In genomic region chr20:48797850-48798747, GRCh38 we compare ENCODE assay signal across 15 cellular contexts. TPM values are rescaled to one million over a fixed set of nuclear protein-coding genes. Genes with fewer than 3 reads are reported as not detected.
DNase-seq lines count a peak whose midpoint lies in the region; ATAC-seq and TF ChIP-seq lines count a peak whose summit lies in the region.
"Had no signal": no experiment of that assay in that cellular context is flagged by ENCODE, and none has a peak within 500 bp of the region (broad histone marks: within the 10 kb centered on the region; RNA-seq: fewer than 3 reads in every experiment).

No MANE protein-coding gene starts in this region.

- POLR2A ChIA-PET in naive thymus-derived CD8-positive, alpha-beta T cell (lab: Charles Lee) = interaction anchor here (0.5 to 1.7 kb wide), 6 partner anchors 9 to 1354 kb away, joined by 3 to 4 read pairs (median 3); no protein-coding TSS in a partner anchor

- no peak overlapping the region for H3K4me3 Mint-ChIP-seq in chondrocyte (ENCODE audit: unreplicated experiment)
- peak overlapping the region in 4 of 10 donors; percentile 1 to 52 (median 6) for H3K4me3 Mint-ChIP-seq in naive thymus-derived CD8-positive, alpha-beta T cell
- H3K4me3 Mint-ChIP-seq in HFFc6 = no peak overlapping the region
- H3K4me3 Mint-ChIP-seq: stimulated activated naive CD8-positive, alpha-beta T cell treated with anti-CD3 and anti-CD28 coated beads, Interleukin-15, amount 100 ng/mL, for 72 hours had no signal

- H3K4me2 ChIP-seq in BLaER1 treated with 17β-estradiol and CSF1 and Interleukin-3, amounts not matched to agents 10 nM and 100 nM = peak overlapping the region in 9 of 11 experiments; percentile 2 to 81 (median 42); a peak in 13 of 22 replicates
- H3K4me2 ChIP-seq: PC-9 had no signal

- DNase-seq in chondrocyte (ENCODE audit: low spot score) = peak; percentile 55
- DNase-seq in naive thymus-derived CD8-positive, alpha-beta T cell = no peak
- DNase-seq in HFFc6 = no peak
- no peak for DNase-seq in T-helper 1 cell
- no peak for DNase-seq in NCI-H2081 (lab: John Stamatoyannopoulos, UW)
- DNase-seq: dermis blood vessel endothelial cell; KBM-7; NCI-H1105 treated with DMSO at 0.1 percent for 48 hours; NCI-H446 treated with DMSO at 0.1 percent for 48 hours; PC-9; stimulated activated naive CD8-positive, alpha-beta T cell treated with anti-CD3 and anti-CD28 coated beads, Interleukin-15, amount 100 ng/mL, for 72 hours; WERI-Rb-1 had no signal

- peak overlapping the region in 2 of 11 experiments; percentile 15 to 28; a peak in 2 of 22 replicates for H3K9ac ChIP-seq in BLaER1 treated with 17β-estradiol and CSF1 and Interleukin-3, amounts not matched to agents 10 nM and 100 nM
- H3K9ac ChIP-seq in HUES6 (ENCODE audit: low read length) = peak overlapping the region; percentile 19

- no peak overlapping the region for H3K27ac Mint-ChIP-seq in chondrocyte (ENCODE audit: unreplicated experiment)
- H3K27ac Mint-ChIP-seq in naive thymus-derived CD8-positive, alpha-beta T cell = peak overlapping the region; percentile 57 to 90 (median 80)
- no peak overlapping the region for H3K27ac Mint-ChIP-seq in HFFc6

- H3K36me3 Mint-ChIP-seq in chondrocyte (ENCODE audit: low read depth) (no peaks in the 10 kb centered on the region), HFFc6 (ENCODE audit: low read depth) (no peaks in the 10 kb centered on the region)
- peaks cover 0 to 3% (median 0%) of the 10 kb centered on the region in 3 donors for H3K36me3 Mint-ChIP-seq in naive thymus-derived CD8-positive, alpha-beta T cell

- no peaks in the 10 kb centered on the region for H3K9me3 Mint-ChIP-seq in chondrocyte (ENCODE audit: low read depth)
- no peaks in the 10 kb centered on the region for H3K9me3 Mint-ChIP-seq in naive thymus-derived CD8-positive, alpha-beta T cell
- H3K9me3 Mint-ChIP-seq in HFFc6 = no peaks in the 10 kb centered on the region
- H3K9me3 Mint-ChIP-seq: stimulated activated naive CD8-positive, alpha-beta T cell treated with anti-CD3 and anti-CD28 coated beads, Interleukin-15, amount 100 ng/mL, for 72 hours had no signal

- H3K36me3 ChIP-seq in BLaER1 treated with 17β-estradiol and CSF1 and Interleukin-3, amounts not matched to agents 10 nM and 100 nM = peaks cover 0 to 21% (median 0%) of the 10 kb centered on the region in 11 experiments; a peak in 2 of 22 replicates
- no peaks in the 10 kb centered on the region for H3K36me3 ChIP-seq in HUES6 (ENCODE audit: control insufficient read depth, insufficient read depth, low read length)
- H3K36me3 ChIP-seq: WERI-Rb-1 had no signal

- H3K4me1 Mint-ChIP-seq in chondrocyte (ENCODE audit: low read depth) (peaks cover 9% of the 10 kb centered on the region), HFFc6 (ENCODE audit: low read depth) (peaks cover 6% of the 10 kb centered on the region; the same call in 1 of the 2 replicates)
- H3K4me1 Mint-ChIP-seq in naive thymus-derived CD8-positive, alpha-beta T cell = peaks cover 38 to 88% (median 83%) of the 10 kb centered on the region in 4 donors

- H3K4me3 ChIP-seq in BLaER1 treated with 17β-estradiol and CSF1 and Interleukin-3, amounts not matched to agents 10 nM and 100 nM = no peak overlapping the region
- no peak overlapping the region for H3K4me3 ChIP-seq in HUES6 (ENCODE audit: low read depth, low read length)
- H3K4me3 ChIP-seq: PC-9 had no signal

- H3K27me3 ChIP-seq in BLaER1 treated with 17β-estradiol and CSF1 and Interleukin-3, amounts not matched to agents 10 nM and 100 nM = no peaks in the 10 kb centered on the region
- no peaks in the 10 kb centered on the region for H3K27me3 ChIP-seq in HUES6 (ENCODE audit: control insufficient read depth, insufficient read depth, low read length)

- H4K20me1 ChIP-seq in BLaER1 treated with 17β-estradiol and CSF1 and Interleukin-3, amounts not matched to agents 10 nM and 100 nM = peaks cover 0 to 100% (median 13%) of the 10 kb centered on the region in 11 experiments; a peak in 11 of 22 replicates

- no peak for ATAC-seq in naive thymus-derived CD8-positive, alpha-beta T cell
- ATAC-seq in HG02571 (IDR thresholded peaks at IDR 0.05; ENCODE audit: unreplicated experiment) = no peak
- ATAC-seq: stimulated activated naive CD8-positive, alpha-beta T cell treated with anti-CD3 and anti-CD28 coated beads, Interleukin-15, amount 100 ng/mL, for 72 hours had no signal

- no peaks in the 10 kb centered on the region for H3K9me3 ChIP-seq in BLaER1 treated with 17β-estradiol and CSF1 and Interleukin-3, amounts not matched to agents 10 nM and 100 nM (replicated peaks in 1 of 11)
- no peaks in the 10 kb centered on the region for H3K9me3 ChIP-seq in HUES6 (ENCODE audit: control insufficient read depth, insufficient read depth, low read depth, low read length)

- H3K27me3 Mint-ChIP-seq in chondrocyte (ENCODE audit: low read depth) = peaks cover 14% of the 10 kb centered on the region
- no peaks in the 10 kb centered on the region for H3K27me3 Mint-ChIP-seq in naive thymus-derived CD8-positive, alpha-beta T cell
- peaks cover 17% of the 10 kb centered on the region for H3K27me3 Mint-ChIP-seq in HFFc6 (ENCODE audit: insufficient read depth)
- H3K27me3 Mint-ChIP-seq: stimulated activated naive CD8-positive, alpha-beta T cell treated with anti-CD3 and anti-CD28 coated beads, Interleukin-15, amount 100 ng/mL, for 72 hours had no signal

- H3K4me1 ChIP-seq in BLaER1 treated with 17β-estradiol and CSF1 and Interleukin-3, amounts not matched to agents 10 nM and 100 nM = peaks cover 42 to 73% (median 55%) of the 10 kb centered on the region in 10 experiments
- H3K4me1 ChIP-seq in HUES6 (ENCODE audit: control insufficient read depth, insufficient read depth, low read length) = peaks cover 28% of the 10 kb centered on the region

- H3K27ac ChIP-seq in BLaER1 treated with 17β-estradiol and CSF1 and Interleukin-3, amounts not matched to agents 10 nM and 100 nM = no peak overlapping the region
- no peak overlapping the region for H3K27ac ChIP-seq in HUES6 (ENCODE audit: low read depth, low read length)
- H3K27ac ChIP-seq: PC-9, WERI-Rb-1 had no signal

- no peak for TF ChIP-seq CTCF in chondrocyte (IDR thresholded peaks at IDR 0.05)
- no peak for TF ChIP-seq CTCF in HFFc6 (IDR thresholded peaks at IDR 0.05)

RNA-seq across cellular contexts. Expression of gene PREX1, which starts 29.7 kb away (rescaled TPM):
- total RNA-seq in chondrocyte = 3.0 to 5.0 TPM (median 3.3 TPM) in 3 replicates
- 100 to 1,000 TPM; 140 to 141 TPM for total RNA-seq in naive thymus-derived CD8-positive, alpha-beta T cell
- 10 to 100 TPM; 14.4 to 38.5 (median 20.9) TPM for polyA plus RNA-seq in naive thymus-derived CD8-positive, alpha-beta T cell
- 1 to 10 TPM; 1.8 to 4.1 (median 2.8) TPM for total RNA-seq in HFFc6 (2021; fragmentation: NEBNext Ultra II Directional; extraction: Animal tissue kit (Norgen Biotek cat#: 25700))

Comparison
In these comparisons a context has a peak if more than half of its experiments do, and no peak if none do; other contexts are left out.
1. H3K27ac Mint-ChIP-seq: peak in naive thymus-derived CD8-positive, alpha-beta T cell (10 of 10); none in chondrocyte (single experiment) and HFFc6 (single experiment).
2. RNA of gene PREX1, which starts 29.7 kb away (total RNA-seq): 140 to 141 TPM in naive thymus-derived CD8-positive, alpha-beta T cell; 3.0 to 5.0 TPM in chondrocyte and 1.8 to 4.1 TPM in HFFc6; every median in the first group is over 10 times any median in the second.